In genomic region chr17:50531428-50532025, GRCh38 we compare ENCODE assay signal across 1 cellular context.
TF ChIP-seq lines count a peak whose summit lies in the region.

No MANE protein-coding gene starts in this region.

TF ChIP-seq in HepG2, 621 proteins besides CTCF, POLR2A, EP300 and RAD21:
- TF ChIP-seq ZFP91 (CRISPR knock-in tag; IDR thresholded peaks at IDR 0.05; ENCODE audit: borderline replicate concordance) (0 out of 2 replicates have a peak, but pooled peaks have one; percentile 1), RXRA (CRISPR knock-in tag; IDR thresholded peaks at IDR 0.05) (0 out of 2 replicates have a peak, but pooled peaks have one; percentile 20), ZNF18 (CRISPR knock-in tag; IDR thresholded peaks at IDR 0.05; ENCODE audit: insufficient replicate concordance) (no peak), ZNF318 (CRISPR knock-in tag; IDR thresholded peaks at IDR 0.05) (0 out of 2 replicates have a peak, but pooled peaks have one; percentile 30), SOX6 (IDR thresholded peaks at IDR 0.05) (no peak), SOX6 (CRISPR knock-in tag; IDR thresholded peaks at IDR 0.05) (peak; percentile 2; the same call in 1 of the 2 replicates), ZKSCAN8 (CRISPR knock-in tag; IDR thresholded peaks at IDR 0.05; ENCODE audit: borderline replicate concordance) (no peak), ZNF317 (CRISPR knock-in tag; IDR thresholded peaks at IDR 0.05) (no peak), CREB1 (IDR thresholded peaks at IDR 0.05) (peak; percentile 36; the same call in 1 of the 2 replicates), CREB1 (CRISPR knock-in tag; IDR thresholded peaks at IDR 0.05) (no peak), KMT2B (CRISPR knock-in tag; IDR thresholded peaks at IDR 0.05) (no peak), ZNF670 (CRISPR knock-in tag; IDR thresholded peaks at IDR 0.05; ENCODE audit: borderline replicate concordance) (no peak), ONECUT2 (CRISPR knock-in tag; IDR thresholded peaks at IDR 0.05) (peak; percentile 19; the same call in 1 of the 2 replicates), ZNF263 (CRISPR knock-in tag; IDR thresholded peaks at IDR 0.05) (no peak)
TF ChIP-seq in HepG2: peak in this region for 6.
